In genomic region chr9:127224883-127225739, GRCh38 we compare ENCODE assay signal across 1 cellular context.
TF ChIP-seq lines count a peak whose summit lies in the region.

No MANE protein-coding gene starts in this region.

TF ChIP-seq in K562, 482 proteins besides CTCF, POLR2A, EP300 and RAD21 (continued from another document):
- TF ChIP-seq MGA (IDR thresholded peaks at IDR 0.05): peak; percentile 86
- TF ChIP-seq SREBF2 (CRISPR knock-in tag; IDR thresholded peaks at IDR 0.05): no peak
- 0 out of 4 replicates have a peak, but pooled peaks of 1 of the 2 experiments have one; percentile 34 for TF ChIP-seq NONO (IDR thresholded peaks at IDR 0.05; ENCODE audit: low read depth in 2 of 2, low read length in 1 of 2)
- TF ChIP-seq ZNF639 (CRISPR knock-in tag; conservative IDR thresholded peaks at IDR 0.05 in 1 of 2, IDR thresholded peaks at IDR 0.05 in 1 of 2): 0 out of 4 replicates have a peak, but pooled peaks of 1 of the 2 experiments have one; percentile 53
- TF ChIP-seq CREM (IDR thresholded peaks at IDR 0.05; ENCODE audit: low read depth): 0 out of 2 replicates have a peak, but pooled peaks have one; percentile 14
